In genomic region chr12:64670039-64670438, GRCh38 we compare ENCODE assay signal across 8 cellular contexts. TPM values are rescaled to one million over a fixed set of nuclear protein-coding genes. Genes with fewer than 3 reads are reported as not detected.
DNase-seq lines count a peak whose midpoint lies in the region; ATAC-seq and TF ChIP-seq lines count a peak whose summit lies in the region.

No MANE protein-coding gene starts in this region.

- CTCF ChIA-PET in activated CD4-positive, alpha-beta memory T cell treated with anti-CD3 and anti-CD28 coated beads, Interleukin-2, amount 10 ng/mL, durations not matched to agents 7 days and 5 days (lab: Charles Lee): interaction anchor here (0.6 to 4.0 kb wide), 14 partner anchors 9 to 1589 kb away, joined by 3 to 92 read pairs (median 6); no protein-coding TSS in a partner anchor

- no peak for TF ChIP-seq POLR2A in upper lobe of left lung (IDR thresholded peaks at IDR 0.05)

- no peaks in the 10 kb centered on the region for H3K36me3 ChIP-seq in lower lobe of right lung
- no peaks in the 10 kb centered on the region for H3K36me3 ChIP-seq in upper lobe of left lung
- no peaks in the 10 kb centered on the region for H3K36me3 ChIP-seq in mucosa of descending colon (ENCODE audit: low read depth)

- ATAC-seq in Right ventricle myocardium inferior: no peak
- no peak for ATAC-seq in lower lobe of right lung
- ATAC-seq in upper lobe of left lung (ENCODE audit: low FRiP score in 2 of 2): no peak
- no peak for ATAC-seq in mucosa of descending colon

- no peaks in the 10 kb centered on the region for H3K9me3 Mint-ChIP-seq in activated CD4-positive, alpha-beta memory T cell treated with anti-CD3 and anti-CD28 coated beads, Interleukin-2, amount 10 ng/mL, durations not matched to agents 7 days and 5 days

- peak overlapping the region; percentile 98 for H3K27ac Mint-ChIP-seq in activated CD4-positive, alpha-beta memory T cell treated with anti-CD3 and anti-CD28 coated beads, Interleukin-2, amount 10 ng/mL, durations not matched to agents 7 days and 5 days

- peak overlapping the region; percentile 78 for H3K27ac ChIP-seq in lower lobe of right lung
- peak overlapping the region; percentile 58 to 84 (median 72) for H3K27ac ChIP-seq in upper lobe of left lung

- H3K4me1 ChIP-seq in lower lobe of right lung (peaks cover 99% of the 10 kb centered on the region), upper lobe of left lung (peaks cover 91 to 99% (median 97%) of the 10 kb centered on the region in 4 donors), mucosa of descending colon (ENCODE audit: low read depth) (peaks cover 84% of the 10 kb centered on the region)

- peak overlapping the region; percentile 82 for H3K4me3 Mint-ChIP-seq in activated CD4-positive, alpha-beta memory T cell treated with anti-CD3 and anti-CD28 coated beads, Interleukin-2, amount 10 ng/mL, durations not matched to agents 7 days and 5 days

- WGBS in upper lobe of left lung, 2 donors: 31 to 48% methylated on average over 4 of the region's 4 CpGs

- H3K4me3 ChIP-seq in lower lobe of right lung: peak overlapping the region; percentile 35
- H3K4me3 ChIP-seq in upper lobe of left lung: peak overlapping the region in 1 of 4 donors; percentile 29
- H3K4me3 ChIP-seq in mucosa of descending colon: no peak overlapping the region

- no peaks in the 10 kb centered on the region for H3K9me3 ChIP-seq in lower lobe of right lung
- H3K9me3 ChIP-seq in upper lobe of left lung: no peaks in the 10 kb centered on the region
- no peaks in the 10 kb centered on the region for H3K9me3 ChIP-seq in mucosa of descending colon

- POLR2A ChIA-PET in activated CD4-positive, alpha-beta memory T cell treated with anti-CD3 and anti-CD28 coated beads, Interleukin-2, amount 10 ng/mL, durations not matched to agents 7 days and 5 days (lab: Charles Lee): interaction anchor here (0.6 to 10.0 kb wide), 17 partner anchors 9 to 500 kb away, joined by 3 to 301 read pairs (median 4); partner anchors contain the start of genes LEMD3, RASSF3 and XPOT

- H3K27me3 ChIP-seq in lower lobe of right lung (ENCODE audit: low read depth) (no peaks in the 10 kb centered on the region), upper lobe of left lung (no peaks in the 10 kb centered on the region)

- TF ChIP-seq CTCF in lower lobe of right lung (IDR thresholded peaks at IDR 0.05): no peak
- TF ChIP-seq CTCF in upper lobe of left lung (IDR thresholded peaks at IDR 0.05): no peak
- TF ChIP-seq CTCF in mucosa of descending colon (IDR thresholded peaks at IDR 0.05): no peak

- H3K36me3 Mint-ChIP-seq in activated CD4-positive, alpha-beta memory T cell treated with anti-CD3 and anti-CD28 coated beads, Interleukin-2, amount 10 ng/mL, durations not matched to agents 7 days and 5 days (ENCODE audit: low read depth): peaks cover 30% of the 10 kb centered on the region

- intact Hi-C loops in cardiac septum (cut with DNase I): loop anchor here (5.0 kb wide), 1 partner anchor 58 kb away; the partner anchor contains the start of gene RASSF3
- intact Hi-C loops in Right ventricle myocardium inferior (cut with DNase I): no loop called here
- intact Hi-C loops in lower lobe of right lung (cut with DNase I): no loop called here
- intact Hi-C loops in mucosa of descending colon (cut with DNase I, micrococcal nuclease): no loop called here

- TF ChIP-seq EP300 in upper lobe of left lung (IDR thresholded peaks at IDR 0.05): no peak

- DNase-seq in cardiac septum (ENCODE audit: low spot score): peak; percentile 68
- DNase-seq in Right ventricle myocardium inferior (ENCODE audit: missing footprints): no peak
- no peak for DNase-seq in activated CD4-positive, alpha-beta memory T cell treated with anti-CD3 and anti-CD28 coated beads, Interleukin-2, amount 10 ng/mL, durations not matched to agents 7 days and 5 days
- DNase-seq in lower lobe of right lung: no peak
- DNase-seq in upper lobe of left lung: no peak
- DNase-seq in HuH-7.5 (ENCODE audit: low spot score): no peak
- no peak for DNase-seq in mucosa of descending colon
- no peak for DNase-seq in NCI-H748 (lab: John Stamatoyannopoulos, UW; ENCODE audit: unreplicated experiment)

- H3K4me1 Mint-ChIP-seq in activated CD4-positive, alpha-beta memory T cell treated with anti-CD3 and anti-CD28 coated beads, Interleukin-2, amount 10 ng/mL, durations not matched to agents 7 days and 5 days: peaks cover 93% of the 10 kb centered on the region

- H3K27me3 Mint-ChIP-seq in activated CD4-positive, alpha-beta memory T cell treated with anti-CD3 and anti-CD28 coated beads, Interleukin-2, amount 10 ng/mL, durations not matched to agents 7 days and 5 days: no peaks in the 10 kb centered on the region

RNA-seq across cellular contexts. Expression of gene RASSF3, which starts 59.7 kb away (rescaled TPM):
- total RNA-seq in cardiac septum: 98.8 TPM
- total RNA-seq in Right ventricle myocardium inferior: 123 TPM
- total RNA-seq in activated CD4-positive, alpha-beta memory T cell treated with anti-CD3 and anti-CD28 coated beads, Interleukin-2, amount 10 ng/mL, durations not matched to agents 7 days and 5 days: 10 to 100 TPM; 81.3 to 83.7 TPM
- 82.7 TPM for total RNA-seq in lower lobe of right lung
- total RNA-seq in upper lobe of left lung: 100 to 1,000 TPM in 1 of 6 donors, 10 to 100 TPM in 5; 25.0 to 104 (median 46.0) TPM
- 100 to 1,000 TPM in 1 of 3 donors, 10 to 100 TPM in 2; 88.0 to 331 (median 90.2) TPM for total RNA-seq in mucosa of descending colon
